Comparison of ENCODE assay signal across 12 cellular contexts in genomic region chr11:10688401-10688800, GRCh38. TPM values are rescaled to one million over a fixed set of nuclear protein-coding genes. Genes with fewer than 3 reads are reported as not detected.
DNase-seq lines count a peak whose midpoint lies in the region; ATAC-seq, FAIRE-seq and TF ChIP-seq lines count a peak whose summit lies in the region.
"Had no signal": no experiment of that assay in that cellular context is flagged by ENCODE, and none has a peak within 500 bp of the region (broad histone marks: within the 10 kb centered on the region; RNA-seq: fewer than 3 reads in every experiment).

No MANE protein-coding gene starts in this region.

- POLR2A ChIA-PET in A549 (lab: Yijun Ruan, JAX) (no interaction called here), WTC11 (lab: Charles Lee) (interaction anchor here (1.2 kb wide), 1 partner anchor 147 kb away, joined by 4 read pairs; the partner anchor contains the start of gene RNF141)

- no peak overlapping the region for H3K27ac ChIP-seq in A549

- H3K27ac Mint-ChIP-seq in WTC11: no peak overlapping the region

- H3K9me3 ChIP-seq in A549: no peaks in the 10 kb centered on the region

- H3K4me2 ChIP-seq in A549: no peak overlapping the region

- no peak for TF ChIP-seq RAD21 in A549 (conservative IDR thresholded peaks at IDR 0.05 in 1 of 2, IDR thresholded peaks at IDR 0.05 in 1 of 2)

- TF ChIP-seq CTCF in A549 (IDR thresholded peaks at IDR 0.05) (no peak), GM12875 (IDR thresholded peaks at IDR 0.05; ENCODE audit: borderline replicate concordance, insufficient read depth, low read depth, low read length) (peak; percentile 48; the same call in 1 of the 2 replicates), WTC11 (IDR thresholded peaks at IDR 0.05) (0 out of 2 replicates have a peak, but pooled peaks have one; percentile 39)

- H3K4me1 ChIP-seq in A549: no peaks in the 10 kb centered on the region

- no peaks in the 10 kb centered on the region for H3K9me3 Mint-ChIP-seq in WTC11

- peak in 1 of 2 experiments; percentile 18 for DNase-seq in A549 (ENCODE audit: low read depth in 1 of 2, low spot score in 1 of 2)
- peak; percentile 38 for DNase-seq in WTC11 (ENCODE audit: low spot score)
- DNase-seq in glomerular visceral epithelial cell (ENCODE audit: extremely low spot score): peak; percentile 17
- no peak for DNase-seq in iPS-NIHi7 (ENCODE audit: extremely low spot score)
- no peak for DNase-seq in ureter (ENCODE audit: low spot score)
- no peak for DNase-seq in SHP77 treated with DMSO at 0.1 percent for 48 hours (lab: John Stamatoyannopoulos, UW)
- DNase-seq: activated T-cell treated with anti-CD3 and anti-CD28 coated beads, Interleukin-2, amount 50 U/mL, for 1 hour; dermis blood vessel endothelial cell; NCI-H526 treated with DMSO at 0.1 percent for 48 hours; T-helper 9 cell had no signal

- TF ChIP-seq POLR2A in A549 (IDR thresholded peaks at IDR 0.05; ENCODE audit: low read length): no peak

- ATAC-seq in A549: peak; percentile 70 to 87; a peak in 5 of 6 replicates
- ATAC-seq in WTC11: peak; percentile 81
- no peak for ATAC-seq in GM18498 (IDR thresholded peaks at IDR 0.05; ENCODE audit: unreplicated experiment)

- no peak for FAIRE-seq in A549 (lab: Jason Lieb, UNC)

- no peaks in the 10 kb centered on the region for H3K36me3 Mint-ChIP-seq in WTC11

- WGBS in A549 (ENCODE audit: missing lambda C conversion rate): 84% methylated on average over 2 of the region's 2 CpGs

- H3K27me3 Mint-ChIP-seq in WTC11 (ENCODE audit: low read depth): no peaks in the 10 kb centered on the region

- no peak overlapping the region for H3K4me3 ChIP-seq in A549
- H3K4me3 ChIP-seq in GM12875 (ENCODE audit: low read depth, low read length): no peak overlapping the region

- H3K4me3 Mint-ChIP-seq in WTC11: no peak overlapping the region

- H3K4me1 Mint-ChIP-seq in WTC11: 0 out of 2 replicates have a peak, but pooled peaks cover 5% of the 10 kb centered on the region

- TF ChIP-seq EP300 in A549 (IDR thresholded peaks at IDR 0.05): no peak

- CTCF ChIA-PET in A549 (lab: Yijun Ruan, JAX): interaction anchor here (0.8 to 1.2 kb wide), 2 partner anchors 9 to 15 kb away, joined by 3 to 4 read pairs; no protein-coding TSS in a partner anchor
- CTCF ChIA-PET in WTC11 (lab: Charles Lee): interaction anchor here (0.7 kb wide), 1 partner anchor 12 kb away, joined by 6 read pairs; no protein-coding TSS in a partner anchor

TF ChIP-seq in A549, 52 proteins besides CTCF, POLR2A, EP300 and RAD21:
- no peak for TF ChIP-seq FOSB (CRISPR knock-in tag; IDR thresholded peaks at IDR 0.05)
- no peak for TF ChIP-seq ZFP36 (IDR thresholded peaks at IDR 0.05; ENCODE audit: borderline replicate concordance, partially characterized antibody)
- TF ChIP-seq MAX (IDR thresholded peaks at IDR 0.05): no peak
- no peak for TF ChIP-seq CBX2 (IDR thresholded peaks at IDR 0.05; ENCODE audit: borderline replicate concordance, low read depth)
- no peak for TF ChIP-seq EHF (CRISPR knock-in tag; IDR thresholded peaks at IDR 0.05)
- TF ChIP-seq ESRRA (IDR thresholded peaks at IDR 0.05; ENCODE audit: borderline replicate concordance, low read length): no peak
- no peak for TF ChIP-seq RNF2 (IDR thresholded peaks at IDR 0.05; ENCODE audit: borderline replicate concordance, low read depth)
- no peak for TF ChIP-seq HOXB13 (CRISPR knock-in tag; IDR thresholded peaks at IDR 0.05; ENCODE audit: low read depth)
- TF ChIP-seq ATOH8 (CRISPR knock-in tag; IDR thresholded peaks at IDR 0.05; ENCODE audit: low read depth): no peak

TF ChIP-seq in WTC11, 78 proteins besides CTCF, POLR2A, EP300 and RAD21:
- no peak for TF ChIP-seq SMAD4 (CRISPR knock-in tag; IDR thresholded peaks at IDR 0.05)

RNA-seq across cellular contexts. Expression of gene IRAG1, which starts 5.2 kb away (rescaled TPM):
- polyA plus RNA-seq in A549 (2011; rRNA removed) (0.05 TPM in 1 of 2 replicates, not detected in the other), A549 (2017; fragmentation: RNase III; extraction: RNeasy Plus Mini Kit Qiagen cat#74134 plus additional on column Dnase treatment) (0.03 to 0.12 TPM in 2 of 3 replicates, not detected in the other)
- not detected in 2 replicates for polyA plus RNA-seq in A549 (2012; cell fraction: cytosol; rRNA removed)
- polyA plus RNA-seq in A549 (2012; cell fraction: nucleus; rRNA removed): 0.01 TPM in 1 of 2 replicates, not detected in the other
- 0.15 TPM in 1 of 2 replicates, not detected in the other for polyA minus RNA-seq in A549 (2011; rRNA and poly(A)+ RNA removed)
- total RNA-seq in WTC11 (2021) (2.8 to 5.2 TPM (median 3.9 TPM) in 3 replicates), ureter (75.5 TPM)

Comparison
In these comparisons a context has a peak if more than half of its experiments do, and no peak if none do; other contexts are left out.
1. DNase-seq: peak in WTC11 (single experiment) and glomerular visceral epithelial cell (single experiment); none in iPS-NIHi7 (single experiment), ureter (single experiment) and SHP77 treated with DMSO at 0.1 percent for 48 hours (single experiment).
2. RNA of gene IRAG1, which starts 5.2 kb away (total RNA-seq): 75.5 TPM in ureter (single experiment); 2.8 to 5.2 TPM in WTC11; every median in the first group is over 10 times any median in the second.
3. Of the 8 proteins assayed by ChIP-seq in both WTC11 and A549: peak only in WTC11: CTCF; only in A549: none; in both: none; in neither: 7.